Comparison of ENCODE assay signal across 10 cellular contexts in genomic region chr3:157493627-157494550, GRCh38. TPM values are rescaled to one million over a fixed set of nuclear protein-coding genes. Genes with fewer than 3 reads are reported as not detected.
A peak's percentile ranks its signal among the peaks of the same experiment; 100 is the strongest.
DNase-seq lines count a peak whose midpoint lies in the region; ATAC-seq and TF ChIP-seq lines count a peak whose summit lies in the region.
"Had no signal": no experiment of that assay in that cellular context is flagged by ENCODE, and none has a peak within 500 bp of the region (broad histone marks: within the 10 kb centered on the region; RNA-seq: fewer than 3 reads in every experiment).

No MANE protein-coding gene starts in this region.

- in situ Hi-C loops in gastrocnemius medialis (cut with MboI; ENCODE audit: low sequenced_read_pairs in 4 of 4), result loop anchor here in 3 of 4 donors (10.0 kb wide), 1 partner anchor 289 kb away; no protein-coding TSS in a partner anchor

- no peak overlapping the region for H3K27ac ChIP-seq in DOHH2 (ENCODE audit: low read depth, low read length)
- peak overlapping the region in 1 of 2 experiments; percentile 63; a peak in 3 of 4 replicates for H3K27ac ChIP-seq in SK-N-SH (ENCODE audit: low read depth in 2 of 2, low read length in 1 of 2)
- no peak overlapping the region for H3K27ac ChIP-seq in gastroesophageal sphincter
- H3K27ac ChIP-seq in gastrocnemius medialis, result no peak overlapping the region
- H3K27ac ChIP-seq: SJSA1 had no signal

- H3K4me2 ChIP-seq in DOHH2 (ENCODE audit: low read length), result no peak overlapping the region
- H3K4me2 ChIP-seq in SK-N-SH, result peak overlapping the region; percentile 21

- no peak overlapping the region for H3K4me3 ChIP-seq in DOHH2 (ENCODE audit: low read length)
- H3K4me3 ChIP-seq in SK-N-SH (ENCODE audit: low read depth in 2 of 2, low read length in 1 of 2), result no peak overlapping the region
- no peak overlapping the region for H3K4me3 ChIP-seq in gastroesophageal sphincter
- H3K4me3 ChIP-seq in gastrocnemius medialis, result no peak overlapping the region
- H3K4me3 ChIP-seq: SJSA1 had no signal

- H2AFZ ChIP-seq in SK-N-SH (ENCODE audit: low read depth), result no peak overlapping the region

- no peaks in the 10 kb centered on the region for H3F3A ChIP-seq in DOHH2 (ENCODE audit: control insufficient read depth, insufficient read depth)
- peaks cover 16% of the 10 kb centered on the region for H3F3A ChIP-seq in SK-N-SH (replicated peaks; ENCODE audit: insufficient read depth)

- POLR2A ChIA-PET in SK-N-SH (lab: Yijun Ruan, JAX), result interaction anchor here (0.6 kb wide), 1 partner anchor 676 kb away, joined by 3 read pairs; no protein-coding TSS in a partner anchor

- CTCF ChIA-PET in SK-N-SH (lab: Yijun Ruan, JAX), result interaction anchor here (0.6 to 10.7 kb wide), 25 partner anchors 9 to 1035 kb away, joined by 3 to 142 read pairs (median 4); partner anchors contain the start of gene VEPH1

- no peaks in the 10 kb centered on the region for H3K79me2 ChIP-seq in DOHH2 (ENCODE audit: control insufficient read depth, low read length)
- 0 out of 2 replicates have a peak, but pooled peaks cover 3% of the 10 kb centered on the region for H3K79me2 ChIP-seq in SK-N-SH (ENCODE audit: insufficient read depth)

- H3K9me2 ChIP-seq in DOHH2 (replicated peaks; ENCODE audit: control insufficient read depth, low read length) (no peaks in the 10 kb centered on the region), SK-N-SH (no peaks in the 10 kb centered on the region)

- H3K36me3 ChIP-seq in DOHH2 (ENCODE audit: control insufficient read depth, low read length) (no peaks in the 10 kb centered on the region), SK-N-SH (replicated peaks in 1 of 2; ENCODE audit: control insufficient read depth in 1 of 2, insufficient read depth in 2 of 2, low read length in 1 of 2) (no peaks in the 10 kb centered on the region), gastroesophageal sphincter (no peaks in the 10 kb centered on the region), gastrocnemius medialis (no peaks in the 10 kb centered on the region)
- H3K36me3 ChIP-seq: SJSA1 had no signal

- 74% methylated on average over 5 of the region's 5 CpGs for WGBS in SK-N-SH (ENCODE audit: low lambda C conversion rate)
- 74 to 85% methylated on average over 4 to 5 of the region's 5 CpGs for WGBS in gastroesophageal sphincter (ENCODE audit: low coverage in 1 of 2), 2 donors

- H3K27me3 ChIP-seq in DOHH2 (ENCODE audit: control insufficient read depth, low read length) (peaks cover 7% of the 10 kb centered on the region; the same call in 1 of the 2 replicates), SK-N-SH (ENCODE audit: insufficient read depth) (no peaks in the 10 kb centered on the region), gastroesophageal sphincter (no peaks in the 10 kb centered on the region), gastrocnemius medialis (no peaks in the 10 kb centered on the region)
- H3K27me3 ChIP-seq: SJSA1 had no signal

- ATAC-seq in gastroesophageal sphincter (peak; percentile 13), gastrocnemius medialis (no peak), omental fat pad (ENCODE audit: low FRiP score) (no peak)

- TF ChIP-seq POLR2A in gastroesophageal sphincter (IDR thresholded peaks at IDR 0.05) (no peak), gastrocnemius medialis (IDR thresholded peaks at IDR 0.05) (no peak)

- DNase-seq in LoVo (ENCODE audit: low spot score), result peak; percentile 32
- DNase-seq in SK-N-SH, result peak; percentile 12
- DNase-seq in gastrocnemius medialis, result no peak
- DNase-seq in activated CD4-positive, alpha-beta T cell treated with anti-CD3 and anti-CD28 coated beads for 4 hours, result no peak
- DNase-seq in stimulated activated CD4-positive, alpha-beta T cell treated with anti-CD3 and anti-CD28 coated beads, Interleukin-4, amount 100 ng/mL, for 1 hour, result no peak
- no peak for DNase-seq in omental fat pad (ENCODE audit: low spot score)
- DNase-seq: naive B cell had no signal

- intact Hi-C loops in gastrocnemius medialis (cut with DNase I; ENCODE audit: low total_unique reads), result loop anchor here (1.0 kb wide), 1 partner anchor 290 kb away; no protein-coding TSS in a partner anchor

- TF ChIP-seq CTCF in DOHH2 (IDR thresholded peaks at IDR 0.05; ENCODE audit: low read depth, low read length, poor library complexity, severe bottlenecking) (peak; percentile 59), SK-N-SH (IDR thresholded peaks at IDR 0.05) (peak; percentile 78), gastroesophageal sphincter (IDR thresholded peaks at IDR 0.05) (peak; percentile 42 to 57 (median 51)), gastrocnemius medialis (IDR thresholded peaks at IDR 0.05 in 4 of 5, conservative IDR thresholded peaks at IDR 0.05 in 1 of 5) (peak in 4 of 5 experiments; percentile 38 to 56 (median 45)), omental fat pad (IDR thresholded peaks at IDR 0.05) (no peak)

- H4K20me1 ChIP-seq in DOHH2 (ENCODE audit: control insufficient read depth, insufficient read depth, low read depth, low read length) (no peaks in the 10 kb centered on the region), SK-N-SH (ENCODE audit: insufficient read depth) (no peaks in the 10 kb centered on the region)

- no peaks in the 10 kb centered on the region for H3K9me3 ChIP-seq in DOHH2 (ENCODE audit: control insufficient read depth, insufficient read depth, low read length)
- H3K9me3 ChIP-seq in SK-N-SH, result no peaks in the 10 kb centered on the region
- H3K9me3 ChIP-seq in gastroesophageal sphincter, result no peaks in the 10 kb centered on the region
- H3K9me3 ChIP-seq in gastrocnemius medialis, result no peaks in the 10 kb centered on the region
- H3K9me3 ChIP-seq: SJSA1 had no signal

- TF ChIP-seq RAD21 in SK-N-SH (IDR thresholded peaks at IDR 0.05; ENCODE audit: low read length), result peak; percentile 83

- TF ChIP-seq EP300 in SK-N-SH (IDR thresholded peaks at IDR 0.05; ENCODE audit: borderline replicate concordance in 1 of 2, low read depth in 1 of 2, low read length in 1 of 2) (no peak), gastroesophageal sphincter (IDR thresholded peaks at IDR 0.05) (no peak)

- H3K9ac ChIP-seq in SK-N-SH, result no peak overlapping the region

- H3K4me1 ChIP-seq in DOHH2 (ENCODE audit: control insufficient read depth, low read length), result no peaks in the 10 kb centered on the region
- H3K4me1 ChIP-seq in SK-N-SH (ENCODE audit: control insufficient read depth in 1 of 2, insufficient read depth in 2 of 2, low read depth in 1 of 2, low read length in 1 of 2), result peaks cover 4 to 21% of the 10 kb centered on the region in 2 experiments
- H3K4me1 ChIP-seq in gastroesophageal sphincter, result peaks cover 0 to under 1% (median 0%) of the 10 kb centered on the region in 3 donors
- peaks cover 0 to 3% of the 10 kb centered on the region in 2 donors for H3K4me1 ChIP-seq in gastrocnemius medialis
- H3K4me1 ChIP-seq: SJSA1 had no signal

TF ChIP-seq in SK-N-SH, 30 proteins besides CTCF, POLR2A, EP300 and RAD21 (continues in another document):
- TF ChIP-seq PBX3 (IDR thresholded peaks at IDR 0.05) (0 out of 2 replicates have a peak, but pooled peaks have one; percentile 1), POLR2AphosphoS5 (IDR thresholded peaks at IDR 0.05; ENCODE audit: low read depth, low read length) (no peak), USF1 (IDR thresholded peaks at IDR 0.05; ENCODE audit: borderline replicate concordance, low read depth) (no peak), YY1 (IDR thresholded peaks at IDR 0.05; ENCODE audit: low read depth) (no peak), FOSL2 (IDR thresholded peaks at IDR 0.05; ENCODE audit: borderline replicate concordance, low read depth) (no peak; the same call in 1 of the 2 replicates), ZBTB33 (IDR thresholded peaks at IDR 0.05; ENCODE audit: borderline replicate concordance, low read depth) (no peak)

RNA-seq across cellular contexts. Expression of gene VEPH1, which starts 9.3 kb away (rescaled TPM):
- 6.0 and 11.3 TPM in 2 replicates for polyA plus RNA-seq in SK-N-SH (2012; rRNA removed)
- 8.7 and 9.8 TPM in 2 replicates for polyA plus RNA-seq in SK-N-SH (2012; cell fraction: cytosol; rRNA removed)
- polyA plus RNA-seq in SK-N-SH (2012; cell fraction: nucleus; rRNA removed), result 6.1 and 11.5 TPM in 2 replicates
- total RNA-seq in gastroesophageal sphincter, result 1 to 10 TPM in 3 of 4 donors, under 1 TPM in 1; 0.62 to 2.3 (median 1.7) TPM
- total RNA-seq in gastrocnemius medialis, result under 1 TPM in 1 of 4 donors, not detected in 3; 0.07 TPM
- total RNA-seq in omental fat pad, result 10 to 100 TPM in 1 of 4 donors, 1 to 10 TPM in 2, under 1 TPM in 1; 0.48 to 11.7 (median 3.2) TPM

RNA-seq across cellular contexts. Expression of gene PTX3, which starts 57.2 kb away (rescaled TPM):
- 208 and 248 TPM in 2 replicates for polyA plus RNA-seq in SK-N-SH (2012; rRNA removed)
- 213 and 251 TPM in 2 replicates for polyA plus RNA-seq in SK-N-SH (2012; cell fraction: cytosol; rRNA removed)
- polyA plus RNA-seq in SK-N-SH (2012; cell fraction: nucleus; rRNA removed), result 108 and 152 TPM in 2 replicates
- total RNA-seq in gastroesophageal sphincter (100 to 1,000 TPM in 1 of 4 donors, 1 to 10 TPM in 3; 2.0 to 140 (median 5.7) TPM), gastrocnemius medialis (1 to 10 TPM in 2 of 4 donors, under 1 TPM in 1, not detected in 1; 0.87 to 9.1 (median 2.5) TPM), omental fat pad (100 to 1,000 TPM in 3 of 4 donors, 10 to 100 TPM in 1; 12.3 to 727 (median 208) TPM)

Comparison
In these comparisons a context has a peak if more than half of its experiments do, and no peak if none do; other contexts are left out.
1. CTCF ChIP-seq: peak in DOHH2 (single experiment), SK-N-SH (single experiment), gastroesophageal sphincter (4 of 4) and gastrocnemius medialis (4 of 5); none in omental fat pad (0 of 3).
2. DNase-seq: peak in LoVo (single experiment) and SK-N-SH (single experiment); none in gastrocnemius medialis (0 of 2), activated CD4-positive, alpha-beta T cell treated with anti-CD3 and anti-CD28 coated beads for 4 hours (0 of 2), stimulated activated CD4-positive, alpha-beta T cell treated with anti-CD3 and anti-CD28 coated beads, Interleukin-4, amount 100 ng/mL, for 1 hour (single experiment) and omental fat pad (single experiment).